9 cellular contexts compared by ENCODE assay signal in genomic region chr1:225424562-225425210, GRCh38. TPM values are rescaled to one million over a fixed set of nuclear protein-coding genes. Genes with fewer than 3 reads are reported as not detected.
DNase-seq lines count a peak whose midpoint lies in the region; ATAC-seq and TF ChIP-seq lines count a peak whose summit lies in the region.
"Had no signal": no experiment of that assay in that cellular context is flagged by ENCODE, and none has a peak within 500 bp of the region (broad histone marks: within the 10 kb centered on the region; RNA-seq: fewer than 3 reads in every experiment).

No MANE protein-coding gene starts in this region.

- peaks cover 5% of the 10 kb centered on the region for H3K36me3 ChIP-seq in CD8-positive, alpha-beta memory T cell (ENCODE audit: insufficient read depth, low read length)
- H3K36me3 ChIP-seq in Loucy (ENCODE audit: insufficient read depth, low read length) (peaks cover 28% of the 10 kb centered on the region), brain microvascular endothelial cell (replicated peaks) (peaks cover 2% of the 10 kb centered on the region)

- peaks cover 6% of the 10 kb centered on the region for H3F3A ChIP-seq in Loucy (ENCODE audit: low read depth)

- peak overlapping the region; percentile 83 for H3K9ac ChIP-seq in Loucy (ENCODE audit: low read depth, low read length, poor library complexity, severe bottlenecking)

- H3K27ac Mint-ChIP-seq in CD8-positive, alpha-beta memory T cell: peak overlapping the region in 7 of 8 donors; percentile 44 to 96 (median 62)
- peak overlapping the region; percentile 71 to 90 for H3K27ac Mint-ChIP-seq in natural killer cell

- H3K4me1 Mint-ChIP-seq in CD8-positive, alpha-beta memory T cell: peaks cover 65 to 75% (median 74%) of the 10 kb centered on the region in 3 donors
- peaks cover 62 to 67% of the 10 kb centered on the region in 2 donors for H3K4me1 Mint-ChIP-seq in natural killer cell

- no peaks in the 10 kb centered on the region for H3K27me3 Mint-ChIP-seq in CD8-positive, alpha-beta memory T cell
- no peaks in the 10 kb centered on the region for H3K27me3 Mint-ChIP-seq in natural killer cell (ENCODE audit: low read depth in 2 of 2)

- H3K36me3 Mint-ChIP-seq in CD8-positive, alpha-beta memory T cell: peaks cover 0 to 46% (median 5%) of the 10 kb centered on the region in 3 donors
- H3K36me3 Mint-ChIP-seq in natural killer cell: no peaks in the 10 kb centered on the region

- peaks cover 73% of the 10 kb centered on the region for H4K20me1 ChIP-seq in Loucy (ENCODE audit: insufficient read depth, low read length, poor library complexity, severe bottlenecking)

- in situ Hi-C loops in brain microvascular endothelial cell (cut with HindIII; ENCODE audit: low pct_ligation_motif_present, low sequenced_read_pairs): no loop called here

- H3K9me3 ChIP-seq in CD8-positive, alpha-beta memory T cell (ENCODE audit: low read length): no peaks in the 10 kb centered on the region
- no peaks in the 10 kb centered on the region for H3K9me3 ChIP-seq in Loucy (ENCODE audit: insufficient read depth, low read depth, low read length)
- H3K9me3 ChIP-seq: right atrium auricular region had no signal

- intact Hi-C loops in natural killer cell (cut with micrococcal nuclease): no loop called here
- intact Hi-C loops in posterior vena cava (cut with DNase I): no loop called here

- H3K9me2 ChIP-seq in Loucy (replicated peaks; ENCODE audit: low read depth, low read length): no peaks in the 10 kb centered on the region

- peak overlapping the region; percentile 88 for H3K4me3 ChIP-seq in CD8-positive, alpha-beta memory T cell (ENCODE audit: low read length)
- H3K4me3 ChIP-seq in Loucy (ENCODE audit: low read length, poor library complexity, severe bottlenecking) (peak overlapping the region; percentile 85), brain microvascular endothelial cell (ENCODE audit: low read depth, low read length) (no peak overlapping the region)
- H3K4me3 ChIP-seq: right atrium auricular region had no signal

- peak overlapping the region; percentile 99 for H3K4me2 ChIP-seq in Loucy (ENCODE audit: low read depth, low read length, poor library complexity, severe bottlenecking)

- H3K79me2 ChIP-seq in Loucy (ENCODE audit: insufficient read depth, low read length): peaks cover 82% of the 10 kb centered on the region

- H3K4me1 ChIP-seq in CD8-positive, alpha-beta memory T cell (ENCODE audit: insufficient read depth, low read length): peaks cover 47% of the 10 kb centered on the region
- H3K4me1 ChIP-seq in Loucy (ENCODE audit: insufficient read depth, low read length, poor library complexity, severe bottlenecking): peaks cover 62% of the 10 kb centered on the region

- ATAC-seq in natural killer cell (no peak), HG02763 (IDR thresholded peaks at IDR 0.05; ENCODE audit: unreplicated experiment) (no peak)

- H3K9me3 Mint-ChIP-seq in CD8-positive, alpha-beta memory T cell: no peaks in the 10 kb centered on the region
- H3K9me3 Mint-ChIP-seq in natural killer cell: no peaks in the 10 kb centered on the region

- peak overlapping the region; percentile 58 to 98 (median 90) for H3K4me3 Mint-ChIP-seq in CD8-positive, alpha-beta memory T cell
- peak overlapping the region; percentile 91 for H3K4me3 Mint-ChIP-seq in natural killer cell

- TF ChIP-seq CTCF in Loucy (conservative IDR thresholded peaks at IDR 0.05; ENCODE audit: low read length): no peak
- TF ChIP-seq CTCF in brain microvascular endothelial cell (IDR thresholded peaks at IDR 0.05; ENCODE audit: low read depth, low read length, missing control alignments): no peak
- no peak for TF ChIP-seq CTCF in natural killer cell (IDR thresholded peaks at IDR 0.05)

- no peak for DNase-seq in CD8-positive, alpha-beta memory T cell
- peak; percentile 20 for DNase-seq in brain microvascular endothelial cell
- DNase-seq in natural killer cell: no peak
- no peak for DNase-seq in iPS-NIHi11 (ENCODE audit: low spot score)
- no peak for DNase-seq in stimulated activated naive CD4-positive, alpha-beta T cell (lab: John Stamatoyannopoulos, UW)
- DNase-seq in posterior vena cava (ENCODE audit: low spot score): no peak

- POLR2A ChIA-PET in CD8-positive, alpha-beta memory T cell (lab: Charles Lee): interaction anchor here (4.9 kb wide), 1 partner anchor 20 kb away, joined by 98 read pairs; no protein-coding TSS in a partner anchor

- no peak overlapping the region for H2AFZ ChIP-seq in Loucy (ENCODE audit: low read length)

- CTCF ChIA-PET in CD8-positive, alpha-beta memory T cell (lab: Charles Lee): interaction anchor here (0.6 to 1.2 kb wide), 3 partner anchors 50 to 397 kb away, joined by 3 to 5 read pairs (median 3); no protein-coding TSS in a partner anchor

- H3K27me3 ChIP-seq in CD8-positive, alpha-beta memory T cell (ENCODE audit: insufficient read depth, low read length, poor library complexity, severe bottlenecking): no peaks in the 10 kb centered on the region
- H3K27me3 ChIP-seq in Loucy (ENCODE audit: insufficient read depth, low read length, poor library complexity, severe bottlenecking) (peaks cover 7% of the 10 kb centered on the region), brain microvascular endothelial cell (replicated peaks) (no peaks in the 10 kb centered on the region)
- H3K27me3 ChIP-seq: right atrium auricular region had no signal

- no peak overlapping the region for H3K27ac ChIP-seq in CD8-positive, alpha-beta memory T cell (ENCODE audit: low read depth, low read length)
- H3K27ac ChIP-seq in brain microvascular endothelial cell: peak overlapping the region; percentile 12
- H3K27ac ChIP-seq: right atrium auricular region had no signal

RNA-seq across cellular contexts. Expression of gene LBR, which starts 3.2 kb away (rescaled TPM):
- total RNA-seq in CD8-positive, alpha-beta memory T cell: 100 to 1,000 TPM; 125 to 132 TPM
- 110 TPM for polyA plus RNA-seq in CD8-positive, alpha-beta memory T cell
- total RNA-seq in natural killer cell: 100 to 1,000 TPM; 161 to 179 (median 178) TPM
- total RNA-seq in posterior vena cava: 10 to 100 TPM; 52.4 to 61.3 TPM
